1 cellular context compared by ENCODE assay signal in genomic region chr6:166905505-166906134, GRCh38.
TF ChIP-seq lines count a peak whose summit lies in the region.

No MANE protein-coding gene starts in this region.

TF ChIP-seq in neural cell, 6 proteins besides CTCF, POLR2A, EP300 and RAD21 (continued from another document):
- TF ChIP-seq REST (IDR thresholded peaks at IDR 0.05; ENCODE audit: borderline replicate concordance) = no peak
